29 cellular contexts compared by ENCODE assay signal in genomic region chr2:133447303-133447702, GRCh38.
"Had no signal": no experiment of that assay in that cellular context is flagged by ENCODE, and none has a peak within 500 bp of the region (broad histone marks: within the 10 kb centered on the region; RNA-seq: fewer than 3 reads in every experiment).

No MANE protein-coding gene starts in this region.

- H3K9me3 ChIP-seq: colonic mucosa, esophagus muscularis mucosa, esophagus squamous epithelium, gastrocnemius medialis, gastroesophageal sphincter, heart left ventricle, heart right ventricle had no signal

- H3K27me3 ChIP-seq: colonic mucosa, esophagus muscularis mucosa, esophagus squamous epithelium, foreskin keratinocyte, gastrocnemius medialis, gastroesophageal sphincter, heart left ventricle, heart right ventricle had no signal

- H3K4me3 Mint-ChIP-seq: dendritic cell treated with granulocyte-macrophage colony-stimulating factor and Interleukin-4, amounts not matched to agents 40 ng/mL and 50 ng/mL, for 4 days; effector memory CD8-positive, alpha-beta T cell; endodermal cell had no signal

- ATAC-seq: effector memory CD8-positive, alpha-beta T cell; esophagus mucosa; foreskin keratinocyte; gastrocnemius medialis; gastroesophageal sphincter; heart left ventricle; heart right ventricle had no signal

- H3K27me3 Mint-ChIP-seq: dendritic cell treated with granulocyte-macrophage colony-stimulating factor and Interleukin-4, amounts not matched to agents 40 ng/mL and 50 ng/mL, for 4 days; effector memory CD8-positive, alpha-beta T cell had no signal

- H3K36me3 ChIP-seq: colonic mucosa, esophagus muscularis mucosa, esophagus squamous epithelium, gastrocnemius medialis, gastroesophageal sphincter, heart left ventricle, heart right ventricle had no signal

- H3K27ac ChIP-seq: colonic mucosa, coronary artery, dorsolateral prefrontal cortex, epithelial cell of prostate, esophagus muscularis mucosa, foreskin keratinocyte, gastrocnemius medialis, gastroesophageal sphincter, heart left ventricle, heart right ventricle had no signal

- H3K4me1 ChIP-seq: colonic mucosa, esophagus muscularis mucosa, gastrocnemius medialis, gastroesophageal sphincter, heart left ventricle, heart right ventricle had no signal

- H3K4me3 ChIP-seq: colonic mucosa, coronary artery, dorsolateral prefrontal cortex, esophagus muscularis mucosa, esophagus squamous epithelium, gastrocnemius medialis, gastroesophageal sphincter, heart left ventricle, heart right ventricle had no signal

- DNase-seq: colonic mucosa; cortex of kidney; dermis blood vessel endothelial cell; dorsolateral prefrontal cortex; effector CD4-positive, alpha-beta T cell; effector CD8-positive, alpha-beta T cell; effector memory CD4-positive, alpha-beta T cell; effector memory CD8-positive, alpha-beta T cell; endodermal cell; erythroblast; esophagus squamous epithelium; foreskin fibroblast; foreskin keratinocyte; foreskin melanocyte; gastrocnemius medialis; glutamatergic neuron; head of caudate nucleus; heart left ventricle; heart right ventricle had no signal

- H3K27ac Mint-ChIP-seq: dendritic cell treated with granulocyte-macrophage colony-stimulating factor and Interleukin-4, amounts not matched to agents 40 ng/mL and 50 ng/mL, for 4 days; effector memory CD8-positive, alpha-beta T cell; endodermal cell had no signal

- FAIRE-seq: colon, endometrium, endothelial cell of umbilical vein, frontal cortex had no signal

- H3K9me3 Mint-ChIP-seq: endodermal cell had no signal
